1 cellular context compared by ENCODE assay signal in genomic region chr1:15739259-15739658, GRCh38.
TF ChIP-seq lines count a peak whose summit lies in the region.

No MANE protein-coding gene starts in this region.

TF ChIP-seq in HepG2, 621 proteins besides CTCF, POLR2A, EP300 and RAD21 (continued from another document):
- no peak for TF ChIP-seq TERF1 (CRISPR knock-in tag; IDR thresholded peaks at IDR 0.05)
- no peak for TF ChIP-seq ZNF329 (CRISPR knock-in tag; IDR thresholded peaks at IDR 0.05; ENCODE audit: low read depth)
- no peak for TF ChIP-seq MAFG (CRISPR knock-in tag; IDR thresholded peaks at IDR 0.05)
- no peak for TF ChIP-seq KLF12 (CRISPR knock-in tag; IDR thresholded peaks at IDR 0.05; ENCODE audit: borderline replicate concordance)
- TF ChIP-seq REL (CRISPR knock-in tag; conservative IDR thresholded peaks at IDR 0.05), result no peak
- TF ChIP-seq CHD2 (IDR thresholded peaks at IDR 0.05; ENCODE audit: low read depth, low read length), result no peak
- TF ChIP-seq ZNF589 (CRISPR knock-in tag; conservative IDR thresholded peaks at IDR 0.05), result no peak
- TF ChIP-seq, protein P1, sequence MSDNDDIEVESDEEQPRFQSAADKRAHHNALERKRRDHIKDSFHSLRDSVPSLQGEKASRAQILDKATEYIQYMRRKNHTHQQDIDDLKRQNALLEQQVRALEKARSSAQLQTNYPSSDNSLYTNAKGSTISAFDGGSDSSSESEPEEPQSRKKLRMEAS (IDR thresholded peaks at IDR 0.05), result no peak
